Comparison of ENCODE assay signal across 16 cellular contexts in genomic region chr6:7246401-7247178, GRCh38.
"Had no signal": no experiment of that assay in that cellular context is flagged by ENCODE, and none has a peak within 500 bp of the region (broad histone marks: within the 10 kb centered on the region; RNA-seq: fewer than 3 reads in every experiment).

No MANE protein-coding gene starts in this region.

- H3K4me3 ChIP-seq: dorsolateral prefrontal cortex, neural progenitor cell, ovary, transverse colon had no signal

- H3K27me3 ChIP-seq: dorsolateral prefrontal cortex, neural progenitor cell, ovary, transverse colon had no signal

- H3K9me3 ChIP-seq: ovary, transverse colon had no signal

- H2AFZ ChIP-seq: neural progenitor cell had no signal

- H3K36me3 ChIP-seq: neural progenitor cell, ovary had no signal

- FAIRE-seq: endometrium had no signal

- H3K27ac ChIP-seq: dorsolateral prefrontal cortex, neural progenitor cell, ovary, transverse colon had no signal

- H3K4me2 ChIP-seq: neural progenitor cell had no signal

- H3K9ac ChIP-seq: neural progenitor cell had no signal

- DNase-seq: activated CD4-positive, alpha-beta T cell treated with anti-CD3 and anti-CD28 coated beads for 1 hour; activated CD4-positive, alpha-beta T cell treated with anti-CD3 and anti-CD28 coated beads, Interleukin-2, amount 50 U/mL, for 4 hours; activated naive CD4-positive, alpha-beta T cell treated with Interleukin-2 at 50 U/mL for 16 hours; anterior cingulate cortex; left cardiac atrium; midbrain; stimulated activated CD4-positive, alpha-beta T cell treated with anti-CD3 and anti-CD28 coated beads, Interleukin-2, amount 100 ng/mL, for 48 hours; stimulated activated naive CD4-positive, alpha-beta T cell; substantia nigra; T-helper 1 cell; T1000; transverse colon had no signal
